Comparison of ENCODE assay signal across 1 cellular context in the genomic region with DNA sequence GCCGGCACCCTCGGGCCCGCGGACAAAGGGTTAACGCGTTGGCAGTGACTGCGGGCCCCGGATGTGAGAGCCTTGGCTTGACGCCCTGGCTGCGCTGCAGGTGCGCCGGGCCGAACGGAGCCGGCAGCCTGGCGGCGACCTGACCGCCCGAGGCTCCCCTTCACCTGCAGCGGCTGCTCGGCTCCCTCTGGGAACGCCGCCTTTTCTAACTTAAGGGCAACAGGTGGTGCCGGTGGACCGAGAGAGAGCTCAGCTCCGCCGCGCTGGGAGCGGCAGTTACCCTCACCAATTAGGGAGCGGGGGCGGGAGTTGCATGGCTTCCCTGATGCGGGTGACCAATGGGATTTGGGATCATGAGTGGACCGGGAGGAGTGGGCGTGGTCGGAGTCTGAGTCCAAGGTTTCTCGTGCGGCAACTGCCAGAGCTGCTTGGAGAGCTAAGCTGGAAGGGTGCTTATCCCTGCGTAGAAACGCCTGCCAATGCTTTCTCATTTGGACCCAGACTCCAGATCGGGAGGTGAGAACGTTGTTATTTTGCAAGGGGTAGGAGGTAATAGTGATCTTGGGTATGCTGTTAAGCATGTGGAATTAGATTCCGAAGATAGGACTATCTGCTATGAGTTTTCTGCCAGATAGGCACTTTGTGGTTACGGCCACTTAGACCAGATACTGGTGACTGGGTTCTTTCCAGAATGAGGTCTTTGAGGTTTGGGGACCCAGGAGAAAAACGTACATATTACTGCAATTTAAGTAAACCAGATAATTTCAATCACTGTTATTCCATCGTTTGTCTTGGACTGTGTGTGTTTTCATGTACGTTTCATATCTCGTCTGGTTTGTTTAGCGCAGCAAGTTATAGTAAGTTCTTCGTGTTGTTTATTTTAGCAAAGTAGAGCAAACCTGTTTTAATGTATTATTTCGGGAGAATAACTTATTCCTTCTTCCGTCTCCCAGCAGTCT.
A peak's percentile ranks its signal among the peaks of the same experiment; 100 is the strongest.
TF ChIP-seq lines count a peak whose summit lies in the region.

ARL4A (plus strand) TSS at position 421 of the 959 bp plus-strand sequence. CDS start 622 bp downstream, outside the sequence.

TF ChIP-seq in HepG2, 621 proteins besides CTCF, POLR2A, EP300 and RAD21 (continued from another document and continues in another):
- TF ChIP-seq, protein P1, sequence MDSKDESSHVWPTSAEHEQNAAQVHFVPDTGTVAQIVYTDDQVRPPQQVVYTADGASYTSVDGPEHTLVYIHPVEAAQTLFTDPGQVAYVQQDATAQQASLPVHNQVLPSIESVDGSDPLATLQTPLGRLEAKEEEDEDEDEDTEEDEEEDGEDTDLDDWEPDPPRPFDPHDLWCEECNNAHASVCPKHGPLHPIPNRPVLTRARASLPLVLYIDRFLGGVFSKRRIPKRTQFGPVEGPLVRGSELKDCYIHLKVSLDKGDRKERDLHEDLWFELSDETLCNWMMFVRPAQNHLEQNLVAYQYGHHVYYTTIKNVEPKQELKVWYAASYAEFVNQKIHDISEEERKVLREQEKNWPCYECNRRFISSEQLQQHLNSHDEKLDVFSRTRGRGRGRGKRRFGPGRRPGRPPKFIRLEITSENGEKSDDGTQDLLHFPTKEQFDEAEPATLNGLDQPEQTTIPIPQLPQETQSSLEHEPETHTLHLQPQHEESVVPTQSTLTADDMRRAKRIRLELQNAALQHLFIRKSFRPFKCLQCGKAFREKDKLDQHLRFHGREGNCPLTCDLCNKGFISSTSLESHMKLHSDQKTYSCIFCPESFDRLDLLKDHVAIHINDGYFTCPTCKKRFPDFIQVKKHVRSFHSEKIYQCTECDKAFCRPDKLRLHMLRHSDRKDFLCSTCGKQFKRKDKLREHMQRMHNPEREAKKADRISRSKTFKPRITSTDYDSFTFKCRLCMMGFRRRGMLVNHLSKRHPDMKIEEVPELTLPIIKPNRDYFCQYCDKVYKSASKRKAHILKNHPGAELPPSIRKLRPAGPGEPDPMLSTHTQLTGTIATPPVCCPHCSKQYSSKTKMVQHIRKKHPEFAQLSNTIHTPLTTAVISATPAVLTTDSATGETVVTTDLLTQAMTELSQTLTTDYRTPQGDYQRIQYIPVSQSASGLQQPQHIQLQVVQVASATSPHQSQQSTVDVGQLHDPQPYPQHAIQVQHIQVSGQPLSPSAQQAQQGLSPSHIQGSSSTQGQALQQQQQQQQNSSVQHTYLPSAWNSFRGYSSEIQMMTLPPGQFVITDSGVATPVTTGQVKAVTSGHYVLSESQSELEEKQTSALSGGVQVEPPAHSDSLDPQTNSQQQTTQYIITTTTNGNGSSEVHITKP (CRISPR knock-in tag; IDR thresholded peaks at IDR 0.05; ENCODE audit: low read depth), result no peak
- TF ChIP-seq DMAP1 (CRISPR knock-in tag; IDR thresholded peaks at IDR 0.05) (peak; percentile 56; the same call in 1 of the 2 replicates), ZBTB21 (CRISPR knock-in tag; IDR thresholded peaks at IDR 0.05) (no peak), ZNF691 (CRISPR knock-in tag; IDR thresholded peaks at IDR 0.05; ENCODE audit: borderline replicate concordance, low read depth) (peak; percentile 40; the same call in 1 of the 2 replicates), LCORL (IDR thresholded peaks at IDR 0.05) (no peak), LCORL (CRISPR knock-in tag; IDR thresholded peaks at IDR 0.05) (no peak), ZNF367 (CRISPR knock-in tag; IDR thresholded peaks at IDR 0.05; ENCODE audit: borderline replicate concordance) (0 out of 2 replicates have a peak, but pooled peaks have one; percentile 59), RFX1 (IDR thresholded peaks at IDR 0.05) (no peak), KDM6A (CRISPR knock-in tag; IDR thresholded peaks at IDR 0.05; ENCODE audit: low read depth) (no peak), ZNF703 (CRISPR knock-in tag; IDR thresholded peaks at IDR 0.05; ENCODE audit: borderline replicate concordance) (no peak), ZNF430 (CRISPR knock-in tag; IDR thresholded peaks at IDR 0.05) (no peak), MAFK (conservative IDR thresholded peaks at IDR 0.05 in 1 of 2, IDR thresholded peaks at IDR 0.05 in 1 of 2; ENCODE audit: low read length in 2 of 2) (peak; percentile 83 to 92), SP5 (CRISPR knock-in tag; IDR thresholded peaks at IDR 0.05; ENCODE audit: borderline replicate concordance, low read depth) (peak; percentile 65; the same call in 1 of the 2 replicates), ZNF740 (CRISPR knock-in tag; IDR thresholded peaks at IDR 0.05) (no peak), IKZF1 (IDR thresholded peaks at IDR 0.05) (no peak), NR1H2 (CRISPR knock-in tag; IDR thresholded peaks at IDR 0.05; ENCODE audit: borderline replicate concordance, low read depth) (no peak), ZNF567 (CRISPR knock-in tag; IDR thresholded peaks at IDR 0.05; ENCODE audit: borderline replicate concordance) (no peak), ZNF138 (CRISPR knock-in tag; IDR thresholded peaks at IDR 0.05; ENCODE audit: low read depth) (no peak), ZNF484 (CRISPR knock-in tag; IDR thresholded peaks at IDR 0.05; ENCODE audit: borderline replicate concordance, low read depth) (no peak), ZNF503 (CRISPR knock-in tag; IDR thresholded peaks at IDR 0.05) (no peak), XBP1 (CRISPR knock-in tag; IDR thresholded peaks at IDR 0.05) (no peak), ZNF17 (CRISPR knock-in tag; IDR thresholded peaks at IDR 0.05) (0 out of 2 replicates have a peak, but pooled peaks have one; percentile 27), ZNF20 (CRISPR knock-in tag; IDR thresholded peaks at IDR 0.05) (no peak), ZNF770 (CRISPR knock-in tag; IDR thresholded peaks at IDR 0.05) (no peak; the same call in 1 of the 2 replicates), ZNF615 (CRISPR knock-in tag; IDR thresholded peaks at IDR 0.05; ENCODE audit: borderline replicate concordance) (peak; percentile 83; the same call in 1 of the 2 replicates)
- TF ChIP-seq, protein P2, sequence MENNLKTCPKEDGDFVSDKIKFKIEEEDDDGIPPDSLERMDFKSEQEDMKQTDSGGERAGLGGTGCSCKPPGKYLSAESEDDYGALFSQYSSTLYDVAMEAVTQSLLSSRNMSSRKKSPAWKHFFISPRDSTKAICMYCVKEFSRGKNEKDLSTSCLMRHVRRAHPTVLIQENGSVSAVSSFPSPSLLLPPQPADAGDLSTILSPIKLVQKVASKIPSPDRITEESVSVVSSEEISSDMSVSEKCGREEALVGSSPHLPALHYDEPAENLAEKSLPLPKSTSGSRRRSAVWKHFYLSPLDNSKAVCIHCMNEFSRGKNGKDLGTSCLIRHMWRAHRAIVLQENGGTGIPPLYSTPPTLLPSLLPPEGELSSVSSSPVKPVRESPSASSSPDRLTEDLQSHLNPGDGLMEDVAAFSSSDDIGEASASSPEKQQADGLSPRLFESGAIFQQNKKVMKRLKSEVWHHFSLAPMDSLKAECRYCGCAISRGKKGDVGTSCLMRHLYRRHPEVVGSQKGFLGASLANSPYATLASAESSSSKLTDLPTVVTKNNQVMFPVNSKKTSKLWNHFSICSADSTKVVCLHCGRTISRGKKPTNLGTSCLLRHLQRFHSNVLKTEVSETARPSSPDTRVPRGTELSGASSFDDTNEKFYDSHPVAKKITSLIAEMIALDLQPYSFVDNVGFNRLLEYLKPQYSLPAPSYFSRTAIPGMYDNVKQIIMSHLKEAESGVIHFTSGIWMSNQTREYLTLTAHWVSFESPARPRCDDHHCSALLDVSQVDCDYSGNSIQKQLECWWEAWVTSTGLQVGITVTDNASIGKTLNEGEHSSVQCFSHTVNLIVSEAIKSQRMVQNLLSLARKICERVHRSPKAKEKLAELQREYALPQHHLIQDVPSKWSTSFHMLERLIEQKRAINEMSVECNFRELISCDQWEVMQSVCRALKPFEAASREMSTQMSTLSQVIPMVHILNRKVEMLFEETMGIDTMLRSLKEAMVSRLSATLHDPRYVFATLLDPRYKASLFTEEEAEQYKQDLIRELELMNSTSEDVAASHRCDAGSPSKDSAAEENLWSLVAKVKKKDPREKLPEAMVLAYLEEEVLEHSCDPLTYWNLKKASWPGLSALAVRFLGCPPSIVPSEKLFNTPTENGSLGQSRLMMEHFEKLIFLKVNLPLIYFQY (CRISPR knock-in tag; IDR thresholded peaks at IDR 0.05; ENCODE audit: borderline replicate concordance), result no peak; the same call in 1 of the 2 replicates
- TF ChIP-seq, protein P3, sequence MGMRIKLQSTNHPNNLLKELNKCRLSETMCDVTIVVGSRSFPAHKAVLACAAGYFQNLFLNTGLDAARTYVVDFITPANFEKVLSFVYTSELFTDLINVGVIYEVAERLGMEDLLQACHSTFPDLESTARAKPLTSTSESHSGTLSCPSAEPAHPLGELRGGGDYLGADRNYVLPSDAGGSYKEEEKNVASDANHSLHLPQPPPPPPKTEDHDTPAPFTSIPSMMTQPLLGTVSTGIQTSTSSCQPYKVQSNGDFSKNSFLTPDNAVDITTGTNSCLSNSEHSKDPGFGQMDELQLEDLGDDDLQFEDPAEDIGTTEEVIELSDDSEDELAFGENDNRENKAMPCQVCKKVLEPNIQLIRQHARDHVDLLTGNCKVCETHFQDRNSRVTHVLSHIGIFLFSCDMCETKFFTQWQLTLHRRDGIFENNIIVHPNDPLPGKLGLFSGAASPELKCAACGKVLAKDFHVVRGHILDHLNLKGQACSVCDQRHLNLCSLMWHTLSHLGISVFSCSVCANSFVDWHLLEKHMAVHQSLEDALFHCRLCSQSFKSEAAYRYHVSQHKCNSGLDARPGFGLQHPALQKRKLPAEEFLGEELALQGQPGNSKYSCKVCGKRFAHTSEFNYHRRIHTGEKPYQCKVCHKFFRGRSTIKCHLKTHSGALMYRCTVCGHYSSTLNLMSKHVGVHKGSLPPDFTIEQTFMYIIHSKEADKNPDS (CRISPR knock-in tag; IDR thresholded peaks at IDR 0.05), result no peak
- TF ChIP-seq, protein P4, sequence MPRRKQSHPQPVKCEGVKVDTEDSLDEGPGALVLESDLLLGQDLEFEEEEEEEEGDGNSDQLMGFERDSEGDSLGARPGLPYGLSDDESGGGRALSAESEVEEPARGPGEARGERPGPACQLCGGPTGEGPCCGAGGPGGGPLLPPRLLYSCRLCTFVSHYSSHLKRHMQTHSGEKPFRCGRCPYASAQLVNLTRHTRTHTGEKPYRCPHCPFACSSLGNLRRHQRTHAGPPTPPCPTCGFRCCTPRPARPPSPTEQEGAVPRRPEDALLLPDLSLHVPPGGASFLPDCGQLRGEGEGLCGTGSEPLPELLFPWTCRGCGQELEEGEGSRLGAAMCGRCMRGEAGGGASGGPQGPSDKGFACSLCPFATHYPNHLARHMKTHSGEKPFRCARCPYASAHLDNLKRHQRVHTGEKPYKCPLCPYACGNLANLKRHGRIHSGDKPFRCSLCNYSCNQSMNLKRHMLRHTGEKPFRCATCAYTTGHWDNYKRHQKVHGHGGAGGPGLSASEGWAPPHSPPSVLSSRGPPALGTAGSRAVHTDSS (CRISPR knock-in tag; conservative IDR thresholded peaks at IDR 0.05), result no peak
